In genomic region chr4:40621592-40622512, GRCh38 we compare ENCODE assay signal across 8 cellular contexts. TPM values are rescaled to one million over a fixed set of nuclear protein-coding genes. Genes with fewer than 3 reads are reported as not detected.
DNase-seq lines count a peak whose midpoint lies in the region; ATAC-seq and TF ChIP-seq lines count a peak whose summit lies in the region.

No MANE protein-coding gene starts in this region.

- TF ChIP-seq CTCF in brain microvascular endothelial cell (IDR thresholded peaks at IDR 0.05; ENCODE audit: low read depth, low read length, missing control alignments) (no peak), lower lobe of right lung (IDR thresholded peaks at IDR 0.05) (no peak)

- H3K9me3 ChIP-seq in lower lobe of right lung: no peaks in the 10 kb centered on the region
- H3K9me3 ChIP-seq in aorta (ENCODE audit: control insufficient read depth, low read length): peaks cover 2% of the 10 kb centered on the region

- no peaks in the 10 kb centered on the region for H3K27me3 ChIP-seq in brain microvascular endothelial cell (replicated peaks)
- H3K27me3 ChIP-seq in lower lobe of right lung (ENCODE audit: low read depth): no peaks in the 10 kb centered on the region
- peaks cover 0 to 2% of the 10 kb centered on the region in 2 donors for H3K27me3 ChIP-seq in aorta (ENCODE audit: control insufficient read depth in 1 of 2, insufficient read depth in 2 of 2, low read length in 1 of 2)

- intact Hi-C loops in lower lobe of right lung (cut with DNase I): no loop called here
- intact Hi-C loops in aorta (cut with DNase I): no loop called here

- H3K4me1 ChIP-seq in lower lobe of right lung (peaks cover 32% of the 10 kb centered on the region), aorta (ENCODE audit: control insufficient read depth in 1 of 2, insufficient read depth in 2 of 2, low read length in 2 of 2) (no peaks in the 10 kb centered on the region)

- H3K36me3 ChIP-seq in brain microvascular endothelial cell (replicated peaks) (no peaks in the 10 kb centered on the region), lower lobe of right lung (no peaks in the 10 kb centered on the region), aorta (ENCODE audit: control insufficient read depth in 1 of 2, insufficient read depth in 2 of 2, low read length in 1 of 2) (no peaks in the 10 kb centered on the region)

- H3K4me3 ChIP-seq in brain microvascular endothelial cell (ENCODE audit: low read depth, low read length) (no peak overlapping the region), lower lobe of right lung (no peak overlapping the region), aorta (ENCODE audit: low read length in 2 of 2) (no peak overlapping the region)

- peak; percentile 68 for ATAC-seq in GM18907 (IDR thresholded peaks at IDR 0.05; ENCODE audit: unreplicated experiment)
- peak; percentile 61 for ATAC-seq in HG03103 (IDR thresholded peaks at IDR 0.05; ENCODE audit: low read depth, unreplicated experiment)
- ATAC-seq in lower lobe of right lung: peak; percentile 91 to 93
- ATAC-seq in aorta (ENCODE audit: low FRiP score): peak; percentile 85

- DNase-seq in C1 segment of cervical spinal cord (lab: John Stamatoyannopoulos, UW) (peak in 9 of 14 donors; percentile 1 to 44 (median 18)), NCI-H69 (lab: John Stamatoyannopoulos, UW) (peak; percentile 5), brain microvascular endothelial cell (peak; percentile 87), lower lobe of right lung (peak; percentile 88), aorta (peak; percentile 85 to 89), NCI-H748 treated with DMSO at 0.1 percent for 48 hours (lab: John Stamatoyannopoulos, UW) (no peak)

- 60 to 70% methylated on average over 13 of the region's 13 CpGs for WGBS in aorta, 2 donors

- in situ Hi-C loops in brain microvascular endothelial cell (cut with HindIII; ENCODE audit: low pct_ligation_motif_present, low sequenced_read_pairs): no loop called here

- H3K27ac ChIP-seq in brain microvascular endothelial cell (no peak overlapping the region), lower lobe of right lung (peak overlapping the region; percentile 73), aorta (ENCODE audit: low read depth in 1 of 2, low read length in 2 of 2) (no peak overlapping the region)

RNA-seq across cellular contexts. Expression of gene RBM47, which starts 7.8 kb away (rescaled TPM):
- 108 TPM for total RNA-seq in lower lobe of right lung
- total RNA-seq in aorta: 10 to 100 TPM; 20.7 to 33.5 TPM
- 10 to 100 TPM in 1 of 2 donors, 1 to 10 TPM in 1; 1.8 to 25.4 TPM for polyA plus RNA-seq in aorta
